In the genomic region with DNA sequence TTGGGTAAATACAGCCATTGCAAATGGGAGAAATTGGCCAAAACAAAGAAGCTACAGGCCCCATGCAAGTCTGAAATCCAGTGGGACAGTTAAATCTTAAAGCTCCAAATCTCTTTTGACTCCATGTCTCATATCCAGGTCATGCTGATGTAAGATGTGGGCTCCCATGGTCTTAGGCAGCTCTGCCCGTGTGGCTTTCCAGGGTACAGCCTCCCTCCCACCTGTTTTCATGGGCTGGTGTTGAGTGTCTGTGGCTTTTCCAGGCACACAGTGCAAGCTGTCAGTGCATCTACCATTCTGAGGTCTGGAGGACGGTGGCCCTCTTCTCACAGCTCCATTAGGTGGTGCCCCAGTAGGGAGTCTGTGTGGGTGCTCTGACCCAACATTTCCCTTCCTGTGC, we compare ENCODE assay signal across 4 cellular contexts. TPM values are rescaled to one million over a fixed set of nuclear protein-coding genes. Genes with fewer than 3 reads are reported as not detected.
"Had no signal": no experiment of that assay in that cellular context is flagged by ENCODE, and none has a peak within 500 bp of the region (broad histone marks: within the 10 kb centered on the region; RNA-seq: fewer than 3 reads in every experiment).

No MANE protein-coding gene starts in this region.

RNA-seq across cellular contexts. Expression of a gene that starts 53.4 kb away (rescaled TPM):
- total RNA-seq: PC-3, PC-9, RPMI7951, SK-MEL-5 had no signal
